In genomic region chr12:40312982-40313576, GRCh38 we compare ENCODE assay signal across 10 cellular contexts.
A peak's percentile ranks its signal among the peaks of the same experiment; 100 is the strongest.
DNase-seq lines count a peak whose midpoint lies in the region; TF ChIP-seq lines count a peak whose summit lies in the region.
"Had no signal": no experiment of that assay in that cellular context is flagged by ENCODE, and none has a peak within 500 bp of the region (broad histone marks: within the 10 kb centered on the region; RNA-seq: fewer than 3 reads in every experiment).

No MANE protein-coding gene starts in this region.

- H3K9me3 Mint-ChIP-seq in neural crest cell, result no peaks in the 10 kb centered on the region
- H3K9me3 Mint-ChIP-seq: activated CD4-positive, alpha-beta memory T cell treated with anti-CD3 and anti-CD28 coated beads for 36 hours had no signal

- no peak for TF ChIP-seq POLR2A in sigmoid colon (IDR thresholded peaks at IDR 0.05)

- no peak for TF ChIP-seq EP300 in sigmoid colon (IDR thresholded peaks at IDR 0.05)

- H3K9me3 ChIP-seq in sigmoid colon, result no peaks in the 10 kb centered on the region
- H3K9me3 ChIP-seq: MG63 had no signal

- TF ChIP-seq CTCF in coronary artery (IDR thresholded peaks at IDR 0.05), result peak; percentile 21
- TF ChIP-seq CTCF in neural crest cell (conservative IDR thresholded peaks at IDR 0.05), result peak; percentile 76
- TF ChIP-seq CTCF in sigmoid colon (IDR thresholded peaks at IDR 0.05), result peak in 1 of 4 experiments; percentile 37

- H3K4me3 Mint-ChIP-seq in neural crest cell, result peak overlapping the region; percentile 59
- H3K4me3 Mint-ChIP-seq: activated CD4-positive, alpha-beta memory T cell treated with anti-CD3 and anti-CD28 coated beads for 36 hours had no signal

- H3K27me3 ChIP-seq in sigmoid colon, result no peaks in the 10 kb centered on the region
- H3K27me3 ChIP-seq: MG63 had no signal

- H3K4me3 ChIP-seq in coronary artery, result no peak overlapping the region
- H3K4me3 ChIP-seq in sigmoid colon, result no peak overlapping the region
- H3K4me3 ChIP-seq: MG63 had no signal

- H3K27me3 Mint-ChIP-seq in neural crest cell (ENCODE audit: low read depth), result no peaks in the 10 kb centered on the region
- H3K27me3 Mint-ChIP-seq: activated CD4-positive, alpha-beta memory T cell treated with anti-CD3 and anti-CD28 coated beads for 36 hours had no signal

- 27 to 47% methylated on average over 4 of the region's 4 CpGs for WGBS in sigmoid colon, 2 donors

- H3K4me1 ChIP-seq in sigmoid colon, result no peaks in the 10 kb centered on the region

- peaks cover 41% of the 10 kb centered on the region for H3K4me1 Mint-ChIP-seq in neural crest cell

- no peaks in the 10 kb centered on the region for H3K36me3 Mint-ChIP-seq in neural crest cell (ENCODE audit: low read depth)
- H3K36me3 Mint-ChIP-seq: activated CD4-positive, alpha-beta memory T cell treated with anti-CD3 and anti-CD28 coated beads for 36 hours had no signal

- intact Hi-C loops in sigmoid colon (cut with DNase I), result loop anchor here (5.0 kb wide), 1 partner anchor 161 kb away; no protein-coding TSS in a partner anchor

- peaks cover 0 to 41% (median 3%) of the 10 kb centered on the region in 4 donors for H3K36me3 ChIP-seq in sigmoid colon
- H3K36me3 ChIP-seq: MG63 had no signal

- no peak overlapping the region for H3K27ac ChIP-seq in coronary artery
- no peak overlapping the region for H3K27ac ChIP-seq in sigmoid colon

- DNase-seq in EH (ENCODE audit: low read depth), result peak; percentile 8
- peak; percentile 23 for DNase-seq in NCI-H1694 (lab: John Stamatoyannopoulos, UW)
- DNase-seq in coronary artery (ENCODE audit: low spot score), result no peak
- DNase-seq in neural crest cell (ENCODE audit: low read depth, low spot score), result no peak
- DNase-seq in foreskin melanocyte, result no peak
- DNase-seq in NCI-H526 treated with DMSO at 0.1 percent for 48 hours (lab: John Stamatoyannopoulos, UW), result no peak
- no peak for DNase-seq in SK-N-DZ (ENCODE audit: low spot score)
- DNase-seq in sigmoid colon, result no peak
- DNase-seq: activated CD4-positive, alpha-beta memory T cell treated with anti-CD3 and anti-CD28 coated beads for 36 hours; MG63 had no signal

- no peak overlapping the region for H3K27ac Mint-ChIP-seq in neural crest cell (ENCODE audit: unreplicated experiment)
- H3K27ac Mint-ChIP-seq: activated CD4-positive, alpha-beta memory T cell treated with anti-CD3 and anti-CD28 coated beads for 36 hours had no signal

Comparison
In these comparisons a context has a peak if more than half of its experiments do, and no peak if none do; other contexts are left out.
1. DNase-seq: peak in EH (single experiment) and NCI-H1694 (single experiment); none in coronary artery (single experiment), neural crest cell (single experiment), foreskin melanocyte (single experiment), NCI-H526 treated with DMSO at 0.1 percent for 48 hours (single experiment), SK-N-DZ (single experiment) and sigmoid colon (single experiment).